Comparison of ENCODE assay signal across 17 cellular contexts in the genomic region with DNA sequence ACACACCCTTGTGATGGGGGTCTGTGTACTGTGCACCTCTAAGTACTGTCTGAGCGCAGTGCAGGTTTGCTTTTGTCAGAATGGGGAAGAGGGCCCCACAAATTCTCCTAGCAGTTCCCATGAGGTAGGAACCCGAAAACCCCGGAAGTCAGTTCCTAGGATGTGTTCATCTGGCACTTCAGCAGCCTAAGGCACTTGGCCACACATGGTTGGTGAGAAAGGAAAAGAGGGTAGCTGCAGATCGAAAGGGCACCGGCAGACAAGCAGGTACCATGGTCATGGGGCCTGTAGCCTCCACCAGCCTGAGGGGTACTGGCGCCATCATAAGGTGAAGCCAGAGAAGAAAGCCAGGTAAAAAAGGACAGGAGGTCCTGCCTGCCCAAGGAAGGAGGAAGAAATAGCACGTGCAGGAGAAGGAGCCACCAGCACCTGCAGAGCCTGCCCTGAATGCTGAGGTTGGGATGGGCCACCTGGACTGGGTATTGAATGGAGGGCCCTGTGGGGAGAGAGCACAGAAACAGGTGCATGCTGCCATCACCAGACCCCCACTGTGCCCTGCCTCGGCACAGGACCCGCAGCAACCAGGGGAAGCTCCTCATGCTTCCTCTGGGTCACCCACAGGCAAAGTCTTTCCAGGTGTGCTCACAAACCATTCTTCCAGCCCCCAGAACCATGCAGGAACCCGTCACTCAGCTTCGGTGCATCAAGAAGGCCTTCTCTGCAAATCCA. TPM values are rescaled to one million over a fixed set of nuclear protein-coding genes. Genes with fewer than 3 reads are reported as not detected.
A peak's percentile ranks its signal among the peaks of the same experiment; 100 is the strongest.
DNase-seq lines count a peak whose midpoint lies in the region; TF ChIP-seq lines count a peak whose summit lies in the region.
"Had no signal": no experiment of that assay in that cellular context is flagged by ENCODE, and none has a peak within 500 bp of the region (broad histone marks: within the 10 kb centered on the region; RNA-seq: fewer than 3 reads in every experiment).

No MANE protein-coding gene starts in this region.

- no peak overlapping the region for H2BK5ac ChIP-seq in trophoblast cell (ENCODE audit: low read depth, low read length, poor library complexity)

- TF ChIP-seq CTCF in uterus (IDR thresholded peaks at IDR 0.05) (no peak), tibial artery (IDR thresholded peaks at IDR 0.05) (no peak)

- peak overlapping the region; percentile 8 to 93 (median 72) for H3K27ac Mint-ChIP-seq in CD8-positive, alpha-beta memory T cell
- peak overlapping the region; percentile 7 for H3K27ac Mint-ChIP-seq in activated T-helper 2 cell treated with anti-CD3 and anti-CD28 coated beads, Interferon-gamma antibody, Interleukin-2, Interleukin-4, amounts not matched to agents 10 μg/mL and 5 μg/mL and 100 μg/mL, durations not matched to agents 14 hours and 24 hours and 36 hours

- no peak overlapping the region for H4K8ac ChIP-seq in trophoblast cell (ENCODE audit: low read depth, low read length)

- H2AK5ac ChIP-seq in trophoblast cell (ENCODE audit: low read length): no peak overlapping the region

- peaks cover 61% of the 10 kb centered on the region for H3K36me3 ChIP-seq in CD8-positive, alpha-beta memory T cell (ENCODE audit: insufficient read depth, low read length)
- H3K36me3 ChIP-seq in trophoblast cell (ENCODE audit: control insufficient read depth in 1 of 2, insufficient read depth in 2 of 2, low read length in 2 of 2): peaks cover 84 to 88% of the 10 kb centered on the region in 2 experiments
- H3K36me3 ChIP-seq in uterus: no peaks in the 10 kb centered on the region
- peaks cover 57 to 99% (median 98%) of the 10 kb centered on the region in 3 donors for H3K36me3 ChIP-seq in tibial artery

- no peak overlapping the region for H3K27ac ChIP-seq in CD8-positive, alpha-beta memory T cell (ENCODE audit: low read depth, low read length)
- H3K27ac ChIP-seq in trophoblast cell (ENCODE audit: low read depth, low read length) (no peak overlapping the region), uterus (no peak overlapping the region), tibial artery (no peak overlapping the region)
- H3K27ac ChIP-seq: HL-60, KMS-11 had no signal

- no peak overlapping the region for H2BK12ac ChIP-seq in trophoblast cell (ENCODE audit: low read length)

- no peak overlapping the region for H2BK120ac ChIP-seq in trophoblast cell (ENCODE audit: insufficient read depth, low read length, poor library complexity)

- H3K9me3 ChIP-seq in CD8-positive, alpha-beta memory T cell (ENCODE audit: low read length): no peaks in the 10 kb centered on the region
- H3K9me3 ChIP-seq in trophoblast cell (ENCODE audit: insufficient read depth, low read depth, low read length) (no peaks in the 10 kb centered on the region), uterus (no peaks in the 10 kb centered on the region), tibial artery (no peaks in the 10 kb centered on the region)
- H3K9me3 ChIP-seq: Caco-2, gastroesophageal sphincter had no signal

- H3K4ac ChIP-seq in trophoblast cell (ENCODE audit: low read depth, low read length): no peak overlapping the region

- peaks cover 47 to 56% (median 56%) of the 10 kb centered on the region in 3 donors for H3K4me1 Mint-ChIP-seq in CD8-positive, alpha-beta memory T cell
- peaks cover 31% of the 10 kb centered on the region for H3K4me1 Mint-ChIP-seq in activated T-helper 2 cell treated with anti-CD3 and anti-CD28 coated beads, Interferon-gamma antibody, Interleukin-2, Interleukin-4, amounts not matched to agents 10 μg/mL and 5 μg/mL and 100 μg/mL, durations not matched to agents 14 hours and 24 hours and 36 hours (ENCODE audit: low read depth)

- no peak for TF ChIP-seq POLR2A in uterus (IDR thresholded peaks at IDR 0.05)

- H4K91ac ChIP-seq in trophoblast cell (ENCODE audit: low read depth, low read length): peak overlapping the region; percentile 3

- H3K18ac ChIP-seq in trophoblast cell (ENCODE audit: low read length): peak overlapping the region; percentile 27

- H3K23ac ChIP-seq in trophoblast cell (ENCODE audit: low read length): no peak overlapping the region

- no peak overlapping the region for H3K9ac ChIP-seq in trophoblast cell (ENCODE audit: low read length)
- H3K9ac ChIP-seq: KMS-11 had no signal

- H3K27me3 Mint-ChIP-seq in CD8-positive, alpha-beta memory T cell: no peaks in the 10 kb centered on the region
- H3K27me3 Mint-ChIP-seq in activated T-helper 2 cell treated with anti-CD3 and anti-CD28 coated beads, Interferon-gamma antibody, Interleukin-2, Interleukin-4, amounts not matched to agents 10 μg/mL and 5 μg/mL and 100 μg/mL, durations not matched to agents 14 hours and 24 hours and 36 hours (ENCODE audit: low read depth): no peaks in the 10 kb centered on the region

- no peak overlapping the region for H3K4me2 ChIP-seq in trophoblast cell (ENCODE audit: low read length)
- H3K4me2 ChIP-seq: KMS-11 had no signal

- intact Hi-C loops in activated T-helper 2 cell treated with anti-CD3 and anti-CD28 coated beads, Interferon-gamma antibody, Interleukin-2, Interleukin-4, amounts not matched to agents 10 μg/mL and 5 μg/mL and 100 μg/mL, durations not matched to agents 14 hours and 24 hours and 36 hours (cut with micrococcal nuclease): no loop called here
- intact Hi-C loops in uterus (cut with DNase I; ENCODE audit: low total_unique reads): no loop called here
- intact Hi-C loops in tibial artery (cut with DNase I; ENCODE audit: low total_unique reads): no loop called here

- no peak overlapping the region for H4K12ac ChIP-seq in trophoblast cell (ENCODE audit: low read depth, low read length)

- H3K4me3 Mint-ChIP-seq in CD8-positive, alpha-beta memory T cell: no peak overlapping the region
- H3K4me3 Mint-ChIP-seq in activated T-helper 2 cell treated with anti-CD3 and anti-CD28 coated beads, Interferon-gamma antibody, Interleukin-2, Interleukin-4, amounts not matched to agents 10 μg/mL and 5 μg/mL and 100 μg/mL, durations not matched to agents 14 hours and 24 hours and 36 hours (ENCODE audit: low read depth): no peak overlapping the region

- WGBS in trophoblast cell (ENCODE audit: extremely low coverage, insufficient coverage, insufficient read length): no CpG with 5 or more reads among the region's 11 CpGs

- CTCF ChIA-PET in CD8-positive, alpha-beta memory T cell (lab: Charles Lee): interaction anchor here (0.7 to 3.0 kb wide), 3 partner anchors 10 to 13 kb away, joined by 3 to 10 read pairs (median 4); no protein-coding TSS in a partner anchor

- H3K36me3 Mint-ChIP-seq in CD8-positive, alpha-beta memory T cell: peaks cover 5 to 94% (median 12%) of the 10 kb centered on the region in 3 donors
- H3K36me3 Mint-ChIP-seq in activated T-helper 2 cell treated with anti-CD3 and anti-CD28 coated beads, Interferon-gamma antibody, Interleukin-2, Interleukin-4, amounts not matched to agents 10 μg/mL and 5 μg/mL and 100 μg/mL, durations not matched to agents 14 hours and 24 hours and 36 hours (ENCODE audit: low read depth): peaks cover 71% of the 10 kb centered on the region

- no peaks in the 10 kb centered on the region for H3K27me3 ChIP-seq in CD8-positive, alpha-beta memory T cell (ENCODE audit: insufficient read depth, low read length, poor library complexity, severe bottlenecking)
- H3K27me3 ChIP-seq in trophoblast cell (ENCODE audit: insufficient read depth, low read length): no peaks in the 10 kb centered on the region
- no peaks in the 10 kb centered on the region for H3K27me3 ChIP-seq in uterus
- H3K27me3 ChIP-seq in tibial artery: no peaks in the 10 kb centered on the region
- H3K27me3 ChIP-seq: gastroesophageal sphincter had no signal

- no peaks in the 10 kb centered on the region for H3K9me3 Mint-ChIP-seq in CD8-positive, alpha-beta memory T cell
- no peaks in the 10 kb centered on the region for H3K9me3 Mint-ChIP-seq in activated T-helper 2 cell treated with anti-CD3 and anti-CD28 coated beads, Interferon-gamma antibody, Interleukin-2, Interleukin-4, amounts not matched to agents 10 μg/mL and 5 μg/mL and 100 μg/mL, durations not matched to agents 14 hours and 24 hours and 36 hours

- DNase-seq in NCI-H345 (lab: John Stamatoyannopoulos, UW): peak; percentile 31
- DNase-seq in NCI-H345 treated with DMSO at 0.1 percent for 48 hours (lab: John Stamatoyannopoulos, UW; ENCODE audit: unreplicated experiment): no peak
- DNase-seq in CD8-positive, alpha-beta memory T cell: no peak
- DNase-seq in activated T-helper 2 cell treated with anti-CD3 and anti-CD28 coated beads, Interferon-gamma antibody, Interleukin-2, Interleukin-4, amounts not matched to agents 10 μg/mL and 5 μg/mL and 100 μg/mL, durations not matched to agents 14 hours and 24 hours and 36 hours (ENCODE audit: low spot score): no peak
- DNase-seq in trophoblast cell: no peak
- no peak for DNase-seq in uterus
- no peak for DNase-seq in stimulated activated CD4-positive, alpha-beta T cell treated with anti-CD3 and anti-CD28 coated beads, Interleukin-2, amount 100 ng/mL, for 24 hours
- DNase-seq in tibial artery: no peak
- DNase-seq: 8988T; activated CD4-positive, alpha-beta T cell treated with anti-CD3 and anti-CD28 coated beads for 1 hour; cerebellar nuclear complex; small intestine had no signal

- POLR2A ChIA-PET in CD8-positive, alpha-beta memory T cell (lab: Charles Lee): no interaction called here

- H3K4me1 ChIP-seq in CD8-positive, alpha-beta memory T cell (ENCODE audit: insufficient read depth, low read length): peaks cover 75% of the 10 kb centered on the region
- peaks cover 33 to 47% of the 10 kb centered on the region in 2 experiments for H3K4me1 ChIP-seq in trophoblast cell (ENCODE audit: control insufficient read depth in 1 of 2, insufficient read depth in 2 of 2, low read length in 2 of 2)
- H3K4me1 ChIP-seq in uterus: no peaks in the 10 kb centered on the region
- peaks cover 0 to 59% (median 7%) of the 10 kb centered on the region in 4 donors for H3K4me1 ChIP-seq in tibial artery

- no peak overlapping the region for H2AFZ ChIP-seq in trophoblast cell (ENCODE audit: insufficient read depth, low read length, poor library complexity)

- peak overlapping the region; percentile 18 for H3K4me3 ChIP-seq in CD8-positive, alpha-beta memory T cell (ENCODE audit: low read length)
- no peak overlapping the region for H3K4me3 ChIP-seq in trophoblast cell (ENCODE audit: low read depth, low read length)
- no peak overlapping the region for H3K4me3 ChIP-seq in uterus
- H3K4me3 ChIP-seq in tibial artery: no peak overlapping the region
- H3K4me3 ChIP-seq: gastroesophageal sphincter had no signal

- peaks cover 32% of the 10 kb centered on the region for H3K79me1 ChIP-seq in trophoblast cell (ENCODE audit: low read length)

- peaks cover 14% of the 10 kb centered on the region for H3K79me2 ChIP-seq in trophoblast cell (ENCODE audit: control insufficient read depth, insufficient read depth, low read length, poor library complexity)

- H3K14ac ChIP-seq in trophoblast cell (ENCODE audit: low read length): no peak overlapping the region

RNA-seq across cellular contexts. Expression of a gene that starts 8.1 kb away (rescaled TPM):
- 1 to 10 TPM; 4.0 to 5.3 TPM for total RNA-seq in CD8-positive, alpha-beta memory T cell
- 17.8 TPM for polyA plus RNA-seq in CD8-positive, alpha-beta memory T cell
- 11.1 TPM in 2 replicates for total RNA-seq in activated T-helper 2 cell treated with anti-CD3 and anti-CD28 coated beads, Interferon-gamma antibody, Interleukin-2, Interleukin-4, amounts not matched to agents 10 μg/mL and 5 μg/mL and 100 μg/mL, durations not matched to agents 14 hours and 24 hours and 36 hours
- polyA plus RNA-seq in trophoblast cell (2013): 41.1 and 44.2 TPM in 2 replicates
- total RNA-seq in uterus: 10 to 100 TPM; 15.8 to 67.1 (median 27.7) TPM

RNA-seq across cellular contexts. Expression of a gene that starts 29.3 kb away (rescaled TPM):
- 10 to 100 TPM; 14.7 to 17.3 TPM for total RNA-seq in CD8-positive, alpha-beta memory T cell
- polyA plus RNA-seq in CD8-positive, alpha-beta memory T cell: 55.2 TPM
- total RNA-seq in activated T-helper 2 cell treated with anti-CD3 and anti-CD28 coated beads, Interferon-gamma antibody, Interleukin-2, Interleukin-4, amounts not matched to agents 10 μg/mL and 5 μg/mL and 100 μg/mL, durations not matched to agents 14 hours and 24 hours and 36 hours: 26.8 and 29.4 TPM in 2 replicates
- 43.9 and 46.1 TPM in 2 replicates for polyA plus RNA-seq in trophoblast cell (2013)
- 10 to 100 TPM in 2 of 4 donors, 1 to 10 TPM in 2; 2.8 to 33.6 (median 10.0) TPM for total RNA-seq in uterus

RNA-seq across cellular contexts. Expression of a gene that starts 30.8 kb away (rescaled TPM):
- total RNA-seq in CD8-positive, alpha-beta memory T cell: 10 to 100 TPM; 18.9 to 20.7 TPM
- 16.4 TPM for polyA plus RNA-seq in CD8-positive, alpha-beta memory T cell
- total RNA-seq in activated T-helper 2 cell treated with anti-CD3 and anti-CD28 coated beads, Interferon-gamma antibody, Interleukin-2, Interleukin-4, amounts not matched to agents 10 μg/mL and 5 μg/mL and 100 μg/mL, durations not matched to agents 14 hours and 24 hours and 36 hours: 148 and 152 TPM in 2 replicates
- polyA plus RNA-seq in trophoblast cell (2013): 0.19 and 0.25 TPM in 2 replicates
- 1 to 10 TPM in 1 of 4 donors, under 1 TPM in 2, not detected in 1; 0.76 to 8.8 (median 0.76) TPM for total RNA-seq in uterus
- total RNA-seq: Caco-2, endothelial cell of umbilical vein had no signal
- polyA plus RNA-seq: endothelial cell of umbilical vein had no signal

RNA-seq across cellular contexts. Expression of a gene that starts 50.9 kb away (rescaled TPM):
- 10 to 100 TPM; 87.5 to 88.6 TPM for total RNA-seq in CD8-positive, alpha-beta memory T cell
- not detected for polyA plus RNA-seq in CD8-positive, alpha-beta memory T cell
- total RNA-seq in activated T-helper 2 cell treated with anti-CD3 and anti-CD28 coated beads, Interferon-gamma antibody, Interleukin-2, Interleukin-4, amounts not matched to agents 10 μg/mL and 5 μg/mL and 100 μg/mL, durations not matched to agents 14 hours and 24 hours and 36 hours: 919 and 932 TPM in 2 replicates
- polyA plus RNA-seq in trophoblast cell (2013): 1.2 and 1.4 TPM in 2 replicates
- total RNA-seq in uterus: 1 to 10 TPM in 2 of 4 donors, under 1 TPM in 1, not detected in 1; under 0.01 to 3.0 (median 1.5) TPM

RNA-seq across cellular contexts. Expression of a gene that starts 59.3 kb away (rescaled TPM):
- total RNA-seq in CD8-positive, alpha-beta memory T cell: 100 to 1,000 TPM; 235 to 241 TPM
- 139 TPM for polyA plus RNA-seq in CD8-positive, alpha-beta memory T cell
- total RNA-seq in activated T-helper 2 cell treated with anti-CD3 and anti-CD28 coated beads, Interferon-gamma antibody, Interleukin-2, Interleukin-4, amounts not matched to agents 10 μg/mL and 5 μg/mL and 100 μg/mL, durations not matched to agents 14 hours and 24 hours and 36 hours: 287 and 325 TPM in 2 replicates
- 188 and 193 TPM in 2 replicates for polyA plus RNA-seq in trophoblast cell (2013)
- 100 to 1,000 TPM in 1 of 4 donors, 10 to 100 TPM in 3; 19.5 to 185 (median 40.2) TPM for total RNA-seq in uterus
